Comparison of ENCODE assay signal across 1 cellular context in the genomic region with DNA sequence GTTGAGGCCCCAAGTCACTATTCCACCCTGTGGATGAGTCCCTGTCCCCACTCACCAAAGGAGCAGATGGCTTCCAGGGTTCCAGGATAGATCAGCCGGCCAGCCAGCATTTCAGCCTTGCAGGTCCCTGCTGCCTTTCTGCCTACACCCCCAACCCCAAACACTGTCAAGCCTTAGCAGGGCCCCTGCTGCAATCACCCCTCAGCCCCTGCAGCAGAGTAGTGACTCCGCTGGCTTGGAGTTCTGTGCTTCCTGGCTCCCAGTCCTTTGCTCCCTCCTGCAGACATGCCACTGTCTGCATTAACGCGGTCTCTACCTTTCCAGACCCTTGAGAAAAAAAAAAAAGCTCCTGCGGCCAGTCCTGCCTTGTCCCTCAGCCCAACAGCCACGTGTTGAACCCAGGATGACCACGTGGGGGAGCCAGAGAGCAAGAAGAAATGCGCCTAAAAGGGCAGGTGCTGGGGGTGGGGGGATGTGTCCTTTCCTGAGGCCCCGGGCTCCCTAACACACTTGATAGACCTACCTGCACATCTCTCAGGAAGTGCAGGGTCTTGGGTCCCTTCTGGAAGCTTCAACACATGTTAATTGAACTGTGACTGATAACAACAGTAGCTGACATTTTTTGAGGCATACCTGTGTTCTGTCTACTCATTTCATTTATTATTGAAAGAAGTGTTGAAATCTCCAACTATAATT.
TF ChIP-seq lines count a peak whose summit lies in the region.

No MANE protein-coding gene starts in this region.

TF ChIP-seq in GM12878, 131 proteins besides CTCF, POLR2A, EP300 and RAD21 (continued from another document):
- TF ChIP-seq, protein P1, sequence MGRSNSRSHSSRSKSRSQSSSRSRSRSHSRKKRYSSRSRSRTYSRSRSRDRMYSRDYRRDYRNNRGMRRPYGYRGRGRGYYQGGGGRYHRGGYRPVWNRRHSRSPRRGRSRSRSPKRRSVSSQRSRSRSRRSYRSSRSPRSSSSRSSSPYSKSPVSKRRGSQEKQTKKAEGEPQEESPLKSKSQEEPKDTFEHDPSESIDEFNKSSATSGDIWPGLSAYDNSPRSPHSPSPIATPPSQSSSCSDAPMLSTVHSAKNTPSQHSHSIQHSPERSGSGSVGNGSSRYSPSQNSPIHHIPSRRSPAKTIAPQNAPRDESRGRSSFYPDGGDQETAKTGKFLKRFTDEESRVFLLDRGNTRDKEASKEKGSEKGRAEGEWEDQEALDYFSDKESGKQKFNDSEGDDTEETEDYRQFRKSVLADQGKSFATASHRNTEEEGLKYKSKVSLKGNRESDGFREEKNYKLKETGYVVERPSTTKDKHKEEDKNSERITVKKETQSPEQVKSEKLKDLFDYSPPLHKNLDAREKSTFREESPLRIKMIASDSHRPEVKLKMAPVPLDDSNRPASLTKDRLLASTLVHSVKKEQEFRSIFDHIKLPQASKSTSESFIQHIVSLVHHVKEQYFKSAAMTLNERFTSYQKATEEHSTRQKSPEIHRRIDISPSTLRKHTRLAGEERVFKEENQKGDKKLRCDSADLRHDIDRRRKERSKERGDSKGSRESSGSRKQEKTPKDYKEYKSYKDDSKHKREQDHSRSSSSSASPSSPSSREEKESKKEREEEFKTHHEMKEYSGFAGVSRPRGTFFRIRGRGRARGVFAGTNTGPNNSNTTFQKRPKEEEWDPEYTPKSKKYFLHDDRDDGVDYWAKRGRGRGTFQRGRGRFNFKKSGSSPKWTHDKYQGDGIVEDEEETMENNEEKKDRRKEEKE (IDR thresholded peaks at IDR 0.05): no peak
- TF ChIP-seq TAF1 (IDR thresholded peaks at IDR 0.05; ENCODE audit: borderline replicate concordance, low read depth, low read length) (no peak), SMAD1 (IDR thresholded peaks at IDR 0.05; ENCODE audit: low read depth, partially characterized antibody) (no peak), SUPT20H (IDR thresholded peaks at IDR 0.05; ENCODE audit: borderline replicate concordance, control insufficient read depth, low read depth, low read length) (no peak), BHLHE40 (IDR thresholded peaks at IDR 0.05; ENCODE audit: borderline replicate concordance in 1 of 2, low read depth in 2 of 2, low read length in 1 of 2) (peak; percentile 34 to 35; a peak in 2 of 4 replicates), IKZF2 (IDR thresholded peaks at IDR 0.05) (no peak), SIN3A (IDR thresholded peaks at IDR 0.05; ENCODE audit: low read depth, low read length) (no peak), CBFB (IDR thresholded peaks at IDR 0.05; ENCODE audit: low read depth) (no peak), RFX5 (IDR thresholded peaks at IDR 0.05; ENCODE audit: low read depth, low read length) (no peak), WRNIP1 (IDR thresholded peaks at IDR 0.05; ENCODE audit: borderline replicate concordance, low read depth, low read length) (no peak), USF1 (IDR thresholded peaks at IDR 0.05; ENCODE audit: borderline replicate concordance, extremely low read length, insufficient read depth, low read depth, low read length) (no peak), EGR1 (IDR thresholded peaks at IDR 0.05; ENCODE audit: borderline replicate concordance in 1 of 2, low read depth in 2 of 2, low read length in 2 of 2) (no peak), FOXK2 (IDR thresholded peaks at IDR 0.05) (no peak), ETV6 (conservative IDR thresholded peaks at IDR 0.05 in 1 of 2, IDR thresholded peaks at IDR 0.05 in 1 of 2; ENCODE audit: borderline replicate concordance in 1 of 2, low read depth in 1 of 2) (no peak), EZH2 (IDR thresholded peaks at IDR 0.05; ENCODE audit: borderline replicate concordance, control insufficient read depth, low read depth, low read length) (no peak), ZBED1 (IDR thresholded peaks at IDR 0.05; ENCODE audit: borderline replicate concordance) (no peak), E2F4 (IDR thresholded peaks at IDR 0.05; ENCODE audit: low read depth, low read length) (no peak), SMARCA5 (IDR thresholded peaks at IDR 0.05) (peak; percentile 38; the same call in 1 of the 2 replicates), SREBF2 (IDR thresholded peaks at IDR 0.05; ENCODE audit: low read length) (no peak), NR2C1 (IDR thresholded peaks at IDR 0.05) (no peak), PAX5 (IDR thresholded peaks at IDR 0.05; ENCODE audit: borderline replicate concordance, low read depth, low read length) (0 out of 2 replicates have a peak, but pooled peaks have one; percentile 16), CHD4 (IDR thresholded peaks at IDR 0.05) (no peak), RCOR1 (conservative IDR thresholded peaks at IDR 0.05; ENCODE audit: low read depth, low read length) (no peak)
- TF ChIP-seq, protein P2, sequence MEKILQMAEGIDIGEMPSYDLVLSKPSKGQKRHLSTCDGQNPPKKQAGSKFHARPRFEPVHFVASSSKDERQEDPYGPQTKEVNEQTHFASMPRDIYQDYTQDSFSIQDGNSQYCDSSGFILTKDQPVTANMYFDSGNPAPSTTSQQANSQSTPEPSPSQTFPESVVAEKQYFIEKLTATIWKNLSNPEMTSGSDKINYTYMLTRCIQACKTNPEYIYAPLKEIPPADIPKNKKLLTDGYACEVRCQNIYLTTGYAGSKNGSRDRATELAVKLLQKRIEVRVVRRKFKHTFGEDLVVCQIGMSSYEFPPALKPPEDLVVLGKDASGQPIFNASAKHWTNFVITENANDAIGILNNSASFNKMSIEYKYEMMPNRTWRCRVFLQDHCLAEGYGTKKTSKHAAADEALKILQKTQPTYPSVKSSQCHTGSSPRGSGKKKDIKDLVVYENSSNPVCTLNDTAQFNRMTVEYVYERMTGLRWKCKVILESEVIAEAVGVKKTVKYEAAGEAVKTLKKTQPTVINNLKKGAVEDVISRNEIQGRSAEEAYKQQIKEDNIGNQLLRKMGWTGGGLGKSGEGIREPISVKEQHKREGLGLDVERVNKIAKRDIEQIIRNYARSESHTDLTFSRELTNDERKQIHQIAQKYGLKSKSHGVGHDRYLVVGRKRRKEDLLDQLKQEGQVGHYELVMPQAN (conservative IDR thresholded peaks at IDR 0.05): no peak
- TF ChIP-seq, protein P3, sequence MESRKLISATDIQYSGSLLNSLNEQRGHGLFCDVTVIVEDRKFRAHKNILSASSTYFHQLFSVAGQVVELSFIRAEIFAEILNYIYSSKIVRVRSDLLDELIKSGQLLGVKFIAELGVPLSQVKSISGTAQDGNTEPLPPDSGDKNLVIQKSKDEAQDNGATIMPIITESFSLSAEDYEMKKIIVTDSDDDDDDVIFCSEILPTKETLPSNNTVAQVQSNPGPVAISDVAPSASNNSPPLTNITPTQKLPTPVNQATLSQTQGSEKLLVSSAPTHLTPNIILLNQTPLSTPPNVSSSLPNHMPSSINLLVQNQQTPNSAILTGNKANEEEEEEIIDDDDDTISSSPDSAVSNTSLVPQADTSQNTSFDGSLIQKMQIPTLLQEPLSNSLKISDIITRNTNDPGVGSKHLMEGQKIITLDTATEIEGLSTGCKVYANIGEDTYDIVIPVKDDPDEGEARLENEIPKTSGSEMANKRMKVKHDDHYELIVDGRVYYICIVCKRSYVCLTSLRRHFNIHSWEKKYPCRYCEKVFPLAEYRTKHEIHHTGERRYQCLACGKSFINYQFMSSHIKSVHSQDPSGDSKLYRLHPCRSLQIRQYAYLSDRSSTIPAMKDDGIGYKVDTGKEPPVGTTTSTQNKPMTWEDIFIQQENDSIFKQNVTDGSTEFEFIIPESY (IDR thresholded peaks at IDR 0.05): no peak
- TF ChIP-seq, protein P4, sequence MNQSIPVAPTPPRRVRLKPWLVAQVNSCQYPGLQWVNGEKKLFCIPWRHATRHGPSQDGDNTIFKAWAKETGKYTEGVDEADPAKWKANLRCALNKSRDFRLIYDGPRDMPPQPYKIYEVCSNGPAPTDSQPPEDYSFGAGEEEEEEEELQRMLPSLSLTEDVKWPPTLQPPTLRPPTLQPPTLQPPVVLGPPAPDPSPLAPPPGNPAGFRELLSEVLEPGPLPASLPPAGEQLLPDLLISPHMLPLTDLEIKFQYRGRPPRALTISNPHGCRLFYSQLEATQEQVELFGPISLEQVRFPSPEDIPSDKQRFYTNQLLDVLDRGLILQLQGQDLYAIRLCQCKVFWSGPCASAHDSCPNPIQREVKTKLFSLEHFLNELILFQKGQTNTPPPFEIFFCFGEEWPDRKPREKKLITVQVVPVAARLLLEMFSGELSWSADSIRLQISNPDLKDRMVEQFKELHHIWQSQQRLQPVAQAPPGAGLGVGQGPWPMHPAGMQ (IDR thresholded peaks at IDR 0.05; ENCODE audit: borderline replicate concordance): no peak
